Comparison of ENCODE assay signal across 29 cellular contexts in the genomic region with DNA sequence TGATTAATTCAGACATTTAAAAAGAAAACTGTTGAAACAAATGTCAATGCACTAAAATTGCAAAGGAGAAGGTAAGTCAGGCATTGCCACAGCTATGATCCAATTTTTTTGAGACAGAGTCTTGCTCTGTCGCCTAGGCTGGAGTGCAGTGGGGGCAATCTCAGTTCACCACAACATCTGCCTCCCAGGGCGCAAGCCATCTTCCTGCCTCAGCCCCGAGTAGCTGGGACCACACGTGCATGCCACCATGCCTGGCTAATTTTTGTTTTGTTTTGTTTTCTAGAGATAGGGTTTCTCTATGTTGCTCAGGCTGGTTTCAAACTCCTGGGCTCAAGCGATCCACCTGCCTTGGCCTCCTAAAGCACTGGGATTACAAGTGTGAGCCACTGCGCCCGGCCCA.
"Had no signal": no experiment of that assay in that cellular context is flagged by ENCODE, and none has a peak within 500 bp of the region (broad histone marks: within the 10 kb centered on the region; RNA-seq: fewer than 3 reads in every experiment).

No MANE protein-coding gene starts in this region.

- H3K36me3 ChIP-seq: ascending aorta, cardiac muscle cell, colonic mucosa had no signal

- ATAC-seq: activated CD8-positive, alpha-beta T cell treated with anti-CD3 and anti-CD28 coated beads for 36 hours; activated naive CD8-positive, alpha-beta T cell treated with anti-CD3 and anti-CD28 coated beads, Interleukin-2, amount 50 U/mL, for 24 hours; activated T-cell treated with anti-CD3 and anti-CD28 coated beads, Interleukin-2, amount 50 U/mL, for 4 hours; activated T-cell treated with anti-CD3 and anti-CD28 coated beads, Interleukin-2, amount 50 U/mL, for 72 hours had no signal

- H3K27me3 ChIP-seq: ascending aorta, cardiac muscle cell, colonic mucosa had no signal

- H3K27ac ChIP-seq: ascending aorta, cardiac muscle cell, colonic mucosa, VCaP had no signal

- H3K4me1 ChIP-seq: ascending aorta, colonic mucosa had no signal

- H3K9me3 ChIP-seq: ascending aorta, colonic mucosa had no signal

- DNase-seq: activated B cell treated with CpG ODN at 0.5 μM for 24 hours; activated CD4-positive, alpha-beta memory T cell treated with anti-CD3 and anti-CD28 coated beads for 36 hours; activated CD4-positive, alpha-beta T cell treated with anti-CD3 and anti-CD28 coated beads for 4 hours; activated CD4-positive, alpha-beta T cell treated with anti-CD3 and anti-CD28 coated beads, Interleukin-2, amount 10 ng/mL, durations not matched to agents 24 days and 14 days; activated CD4-positive, alpha-beta T cell treated with anti-CD3 and anti-CD28 coated beads, Interleukin-2, amount 50 U/mL, for 1 hour; activated CD4-positive, alpha-beta T cell treated with anti-CD3 and anti-CD28 coated beads, Interleukin-2, amount 50 U/mL, for 4 hours; activated CD4-positive, CD25-positive, alpha-beta regulatory T cell treated with anti-CD3 and anti-CD28 coated beads, Interleukin-2, amount 50 U/mL, for 72 hours; activated CD8-positive, alpha-beta memory T cell treated with anti-CD3 and anti-CD28 coated beads, Interleukin-2, amount 50 U/mL, for 4 hours; activated CD8-positive, alpha-beta T cell treated with anti-CD3 and anti-CD28 coated beads for 36 hours; activated effector memory CD4-positive, alpha-beta T cell treated with Interleukin-2 at 50 U/mL for 16 hours; activated gamma-delta T cell; activated naive CD4-positive, alpha-beta T cell treated with anti-CD3 and anti-CD28 coated beads, Interleukin-2, amount 10 ng/mL, durations not matched to agents 7 days and 5 days; activated naive CD4-positive, alpha-beta T cell treated with Interleukin-2 at 50 U/mL for 16 hours; activated naive CD8-positive, alpha-beta T cell treated with anti-CD3 and anti-CD28 coated beads, Interleukin-2, amount 10 ng/mL, durations not matched to agents 7 days and 5 days; activated naive CD8-positive, alpha-beta T cell treated with anti-CD3 and anti-CD28 coated beads, Interleukin-2, amount 50 U/mL, for 24 hours; activated T-cell treated with anti-CD3 and anti-CD28 coated beads for 4 hours; activated T-cell treated with anti-CD3 and anti-CD28 coated beads, Interleukin-2, amount 50 U/mL, for 1 hour; activated T-cell treated with anti-CD3 and anti-CD28 coated beads, Interleukin-2, amount 50 U/mL, for 4 hours; activated T-cell treated with anti-CD3 and anti-CD28 coated beads, Interleukin-2, amount 50 U/mL, for 72 hours; amygdala; anterior cingulate cortex; caudate nucleus; cerebellar nuclear complex; colonic mucosa; T-helper 2 cell; T-helper 9 cell had no signal

- H3K4me3 ChIP-seq: ascending aorta, cardiac muscle cell, colonic mucosa had no signal
